20 cellular contexts compared by ENCODE assay signal in genomic region chr3:12931273-12931905, GRCh38.
DNase-seq lines count a peak whose midpoint lies in the region; ATAC-seq, FAIRE-seq and TF ChIP-seq lines count a peak whose summit lies in the region.
"Had no signal": no experiment of that assay in that cellular context is flagged by ENCODE, and none has a peak within 500 bp of the region (broad histone marks: within the 10 kb centered on the region; RNA-seq: fewer than 3 reads in every experiment).

No MANE protein-coding gene starts in this region.

- TF ChIP-seq CTCF in HFFc6 (IDR thresholded peaks at IDR 0.05): peak; percentile 12; the same call in 1 of the 2 replicates
- TF ChIP-seq CTCF in heart left ventricle (IDR thresholded peaks at IDR 0.05): peak in 1 of 12 donors; percentile 13
- peak in 1 of 5 experiments; percentile 22 for TF ChIP-seq CTCF in gastrocnemius medialis (IDR thresholded peaks at IDR 0.05 in 4 of 5, conservative IDR thresholded peaks at IDR 0.05 in 1 of 5)

- no peaks in the 10 kb centered on the region for H3K27me3 ChIP-seq in heart left ventricle
- H3K27me3 ChIP-seq in gastrocnemius medialis: no peaks in the 10 kb centered on the region
- H3K27me3 ChIP-seq: sigmoid colon had no signal

- no peak overlapping the region for H3K4me3 ChIP-seq in heart left ventricle
- no peak overlapping the region for H3K4me3 ChIP-seq in gastrocnemius medialis
- H3K4me3 ChIP-seq: sigmoid colon had no signal

- ATAC-seq in heart left ventricle (peak; percentile 68 to 82 (median 76)), gastrocnemius medialis (peak; percentile 46 to 51), GM21423 (IDR thresholded peaks at IDR 0.05; ENCODE audit: unreplicated experiment) (no peak), HG03135 (IDR thresholded peaks at IDR 0.05; ENCODE audit: unreplicated experiment) (no peak)
- ATAC-seq: activated T-cell treated with anti-CD3 and anti-CD28 coated beads, Interleukin-2, amount 50 U/mL, for 72 hours; effector memory CD8-positive, alpha-beta T cell had no signal

- peaks cover 0 to 72% (median 23%) of the 10 kb centered on the region in 9 donors for H3K36me3 ChIP-seq in heart left ventricle
- H3K36me3 ChIP-seq in gastrocnemius medialis: peaks cover 0 to 12% of the 10 kb centered on the region in 2 donors

- in situ Hi-C loops in gastrocnemius medialis (cut with MboI; ENCODE audit: low sequenced_read_pairs in 4 of 4): loop anchor here in 2 of 4 donors (10.0 kb wide), 1 partner anchor 53 kb away; no protein-coding TSS in a partner anchor

- H3K36me3 Mint-ChIP-seq in HFFc6 (ENCODE audit: low read depth): no peaks in the 10 kb centered on the region

- H3K9me3 Mint-ChIP-seq in HFFc6: no peaks in the 10 kb centered on the region
- H3K9me3 Mint-ChIP-seq: activated T-cell treated with anti-CD3 and anti-CD28 coated beads, Interleukin-2, amount 50 U/mL, for 72 hours; CD14-positive monocyte; effector memory CD8-positive, alpha-beta T cell had no signal

- H3K27ac ChIP-seq in heart left ventricle (peak overlapping the region; percentile 24 to 89 (median 80)), gastrocnemius medialis (peak overlapping the region; percentile 83 to 89 (median 84))
- H3K27ac ChIP-seq: RWPE1, sigmoid colon had no signal

- FAIRE-seq in H54 (lab: Jason Lieb, UNC): no peak
- FAIRE-seq: H1 had no signal

- TF ChIP-seq POLR2A in heart left ventricle (IDR thresholded peaks at IDR 0.05) (no peak), gastrocnemius medialis (IDR thresholded peaks at IDR 0.05) (peak in 1 of 2 donors; percentile 62), H54 (IDR thresholded peaks at IDR 0.05; ENCODE audit: low read depth, low read length) (no peak)

- H3K4me1 Mint-ChIP-seq in HFFc6 (ENCODE audit: low read depth): peaks cover 14% of the 10 kb centered on the region

- H3K9me3 ChIP-seq in heart left ventricle (no peaks in the 10 kb centered on the region), gastrocnemius medialis (no peaks in the 10 kb centered on the region)
- H3K9me3 ChIP-seq: sigmoid colon had no signal

- H3K4me3 Mint-ChIP-seq in HFFc6: no peak overlapping the region
- H3K4me3 Mint-ChIP-seq: activated T-cell treated with anti-CD3 and anti-CD28 coated beads, Interleukin-2, amount 50 U/mL, for 72 hours; CD14-positive monocyte; effector memory CD8-positive, alpha-beta T cell had no signal

- intact Hi-C loops in heart left ventricle (cut with DNase I) (loop anchor here in 8 of 10 donors (5.0 kb wide), 2 partner anchors 36 to 61 kb away; no protein-coding TSS in a partner anchor), gastrocnemius medialis (cut with DNase I; ENCODE audit: low total_unique reads) (loop anchor here (2.0 kb wide), 1 partner anchor 63 kb away; no protein-coding TSS in a partner anchor)

- H3K27me3 Mint-ChIP-seq in HFFc6 (ENCODE audit: insufficient read depth): no peaks in the 10 kb centered on the region; the same call in 1 of the 2 replicates
- H3K27me3 Mint-ChIP-seq: effector memory CD8-positive, alpha-beta T cell had no signal

- 37 to 54% (median 45%) methylated on average over 1 to 14 of the region's 14 CpGs for WGBS in heart left ventricle, 4 donors

- no peak for DNase-seq in HFFc6
- peak; percentile 89 for DNase-seq in cerebellar cortex (ENCODE audit: low spot score)
- peak in 4 of 5 donors; percentile 74 to 82 (median 78) for DNase-seq in heart left ventricle
- DNase-seq in gastrocnemius medialis: peak; percentile 57 to 62
- no peak for DNase-seq in H54 (ENCODE audit: insufficient read length, low spot score)
- DNase-seq: activated naive CD4-positive, alpha-beta T cell treated with anti-CD3 and anti-CD28 coated beads, Interleukin-2, amount 50 U/mL, for 16 hours; activated T-cell treated with anti-CD3 and anti-CD28 coated beads, Interleukin-2, amount 50 U/mL, for 72 hours; aorta; effector memory CD8-positive, alpha-beta T cell; EL; KBM-7; mesenchymal stem cell; NCI-H1694 treated with DMSO at 0.1 percent for 48 hours; sigmoid colon; stimulated activated CD8-positive, alpha-beta memory T cell treated with anti-CD3 and anti-CD28 coated beads, Interleukin-4, amount 100 ng/mL, for 48 hours had no signal

- peaks cover 29 to 99% (median 73%) of the 10 kb centered on the region in 12 donors for H3K4me1 ChIP-seq in heart left ventricle
- H3K4me1 ChIP-seq in gastrocnemius medialis: peaks cover 63 to 75% of the 10 kb centered on the region in 2 donors

- no peak overlapping the region for H3K27ac Mint-ChIP-seq in HFFc6
- H3K27ac Mint-ChIP-seq: activated T-cell treated with anti-CD3 and anti-CD28 coated beads, Interleukin-2, amount 50 U/mL, for 72 hours had no signal

Comparison
In these comparisons a context has a peak if more than half of its experiments do, and no peak if none do; other contexts are left out.
1. DNase-seq: peak in cerebellar cortex (single experiment), heart left ventricle (4 of 5) and gastrocnemius medialis (2 of 2); none in HFFc6 (single experiment) and H54 (single experiment).
2. ATAC-seq: peak in heart left ventricle (4 of 4) and gastrocnemius medialis (2 of 2); none in GM21423 (single experiment) and HG03135 (single experiment).